ENCODE assay signal across 10 cellular contexts in the genomic region with DNA sequence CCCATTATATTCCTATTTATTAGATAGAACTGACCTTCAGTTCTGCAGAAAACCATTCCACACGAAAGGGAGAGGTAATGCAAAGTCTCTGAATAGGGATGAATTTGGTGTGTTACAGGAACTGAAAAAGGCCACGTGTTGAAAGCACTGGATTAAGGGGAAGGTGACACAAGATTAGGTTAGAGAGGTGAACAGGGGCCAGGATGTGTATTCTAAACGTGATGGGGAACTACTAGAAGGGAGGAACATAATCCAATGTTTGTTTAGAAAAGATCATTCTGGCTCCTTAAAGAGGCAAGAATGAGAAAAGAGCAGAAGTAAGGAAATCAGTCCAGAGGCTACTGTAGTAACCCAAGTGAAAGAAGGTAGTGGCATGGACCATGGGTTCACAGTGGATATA. TPM values are rescaled to one million over a fixed set of nuclear protein-coding genes. Genes with fewer than 3 reads are reported as not detected.
DNase-seq lines count a peak whose midpoint lies in the region; ATAC-seq, FAIRE-seq and TF ChIP-seq lines count a peak whose summit lies in the region.
"Had no signal": no experiment of that assay in that cellular context is flagged by ENCODE, and none has a peak within 500 bp of the region (broad histone marks: within the 10 kb centered on the region; RNA-seq: fewer than 3 reads in every experiment).

No MANE protein-coding gene starts in this region.

- DNase-seq in AG04450 (ENCODE audit: low read depth, low spot score) (no peak), GM12891 (ENCODE audit: insufficient read length, low spot score) (no peak), WERI-Rb-1 (no peak), keratinocyte (ENCODE audit: low read depth, low spot score) (no peak), NCI-H510A (lab: John Stamatoyannopoulos, UW) (no peak), thyroid gland (no peak), nucleus accumbens (lab: John Stamatoyannopoulos, UW) (no peak)
- DNase-seq: cortex of kidney, SHP77 treated with DMSO at 0.1 percent for 48 hours had no signal

- peaks cover 27% of the 10 kb centered on the region for H3K79me2 ChIP-seq in keratinocyte (ENCODE audit: control insufficient read depth, insufficient read depth, low read length)

- CTCF ChIA-PET in AG04450 (lab: Charles Lee), result no interaction called here

- H3K27ac ChIP-seq in AG04450 (ENCODE audit: low read depth, low read length) (no peak overlapping the region), WERI-Rb-1 (no peak overlapping the region), keratinocyte (ENCODE audit: control insufficient read depth, insufficient read depth, low read length) (no peak overlapping the region), thyroid gland (no peak overlapping the region)

- peak overlapping the region; percentile 92 for H3K4me2 ChIP-seq in keratinocyte (ENCODE audit: control insufficient read depth, extremely low read depth, insufficient read depth, low read depth, low read length)

- H3K9me3 ChIP-seq in AG04450 (ENCODE audit: control insufficient read depth, insufficient read depth, low read length), result no peaks in the 10 kb centered on the region; the same call in 1 of the 2 replicates
- H3K9me3 ChIP-seq in WERI-Rb-1 (ENCODE audit: severe bottlenecking), result no peaks in the 10 kb centered on the region
- no peaks in the 10 kb centered on the region for H3K9me3 ChIP-seq in keratinocyte (ENCODE audit: control insufficient read depth, low read depth, low read length)
- H3K9me3 ChIP-seq in thyroid gland, result no peaks in the 10 kb centered on the region

- H3K9ac ChIP-seq in keratinocyte (ENCODE audit: control insufficient read depth, extremely low read depth, insufficient read depth, low read length), result peak overlapping the region; percentile 84

- H3K4me3 ChIP-seq in AG04450 (ENCODE audit: low read depth, low read length) (peak overlapping the region; percentile 86), WERI-Rb-1 (ENCODE audit: low read depth, low read length) (peak overlapping the region; percentile 98; the same call in 1 of the 2 replicates), keratinocyte (ENCODE audit: control insufficient read depth in 2 of 3, extremely low read depth in 1 of 3, insufficient read depth in 2 of 3, low read depth in 1 of 3, low read length in 3 of 3) (peak overlapping the region in 2 of 3 experiments; percentile 79 to 93), thyroid gland (replicated peaks in 1 of 3) (no peak overlapping the region)

- H3K27me3 ChIP-seq in AG04450 (ENCODE audit: control insufficient read depth, insufficient read depth, low read length) (no peaks in the 10 kb centered on the region), WERI-Rb-1 (ENCODE audit: insufficient read depth, low read depth, severe bottlenecking) (no peaks in the 10 kb centered on the region), keratinocyte (ENCODE audit: control insufficient read depth, extremely low read depth, insufficient read depth, low read length) (no peaks in the 10 kb centered on the region), thyroid gland (no peaks in the 10 kb centered on the region)

- H3K36me3 ChIP-seq in WERI-Rb-1, result peaks cover 35% of the 10 kb centered on the region
- no peaks in the 10 kb centered on the region for H3K36me3 ChIP-seq in keratinocyte (ENCODE audit: control insufficient read depth in 2 of 2, extremely low read depth in 1 of 2, insufficient read depth in 2 of 2, low read length in 2 of 2)
- no peaks in the 10 kb centered on the region for H3K36me3 ChIP-seq in thyroid gland

- TF ChIP-seq CTCF in AG04450 (IDR thresholded peaks at IDR 0.05; ENCODE audit: low read depth, low read length) (no peak), WERI-Rb-1 (IDR thresholded peaks at IDR 0.05; ENCODE audit: low read depth, low read length) (no peak), keratinocyte (optimal IDR thresholded peaks at IDR 0.05 in 1 of 3, IDR thresholded peaks at IDR 0.05 in 1 of 3, conservative IDR thresholded peaks at IDR 0.05 in 1 of 3; ENCODE audit: extremely low read depth in 1 of 3, insufficient read depth in 2 of 3, low read length in 3 of 3) (no peak), thyroid gland (IDR thresholded peaks at IDR 0.05) (no peak)

- intact Hi-C loops in thyroid gland (cut with DNase I), result loop anchor here (10.0 kb wide), 1 partner anchor 79 kb away; no protein-coding TSS in a partner anchor

- dilution Hi-C loops in keratinocyte (cut with MboI; ENCODE audit: extremely low pct_ligation_motif_present, low sequenced_read_pairs), result no loop called here

- no peaks in the 10 kb centered on the region for H3K9me1 ChIP-seq in keratinocyte (ENCODE audit: control insufficient read depth, extremely low read depth, insufficient read depth, low read length)

- 25 to 28% methylated on average over 3 of the region's 3 CpGs for WGBS in thyroid gland, 2 donors

- no peak overlapping the region for H2AFZ ChIP-seq in keratinocyte (ENCODE audit: control insufficient read depth, low read length)

- no peaks in the 10 kb centered on the region for H4K20me1 ChIP-seq in keratinocyte (ENCODE audit: control insufficient read depth, extremely low read depth, insufficient read depth, low read length)

- peaks cover 13% of the 10 kb centered on the region for H3K4me1 ChIP-seq in keratinocyte (ENCODE audit: control insufficient read depth, extremely low read depth, insufficient read depth, low read length)
- peaks cover 11 to 15% of the 10 kb centered on the region in 2 donors for H3K4me1 ChIP-seq in thyroid gland

- TF ChIP-seq POLR2A in GM12891 (IDR thresholded peaks at IDR 0.05; ENCODE audit: low read depth, low read length) (no peak), thyroid gland (IDR thresholded peaks at IDR 0.05) (no peak)

- POLR2A ChIA-PET in AG04450 (lab: Yijun Ruan, JAX), result no interaction called here

- ATAC-seq in GM18907 (IDR thresholded peaks at IDR 0.05; ENCODE audit: unreplicated experiment), result no peak

- FAIRE-seq in GM12891 (lab: Jason Lieb, UNC), result no peak
- no peak for FAIRE-seq in keratinocyte (lab: Jason Lieb, UNC)

TF ChIP-seq in GM12891, 5 proteins besides CTCF, POLR2A, EP300 and RAD21:
- TF ChIP-seq POU2F2 (IDR thresholded peaks at IDR 0.05; ENCODE audit: low read depth, low read length) (no peak), SPI1 (IDR thresholded peaks at IDR 0.05; ENCODE audit: low read depth, low read length) (peak; percentile 43; the same call in 1 of the 2 replicates)

RNA-seq across cellular contexts. Expression of a gene that starts 6.3 kb away (rescaled TPM):
- polyA plus RNA-seq in AG04450 (2011; rRNA removed) (11.5 and 15.0 TPM in 2 replicates), keratinocyte (5.4 to 6.4 TPM (median 5.7 TPM) in 3 replicates)
- polyA minus RNA-seq in AG04450 (2011; rRNA and poly(A)+ RNA removed), result 30.4 and 33.3 TPM in 2 replicates
- 7.1 TPM for polyA plus RNA-seq in GM12891 (2012; ENCODE audit: low read depth, missing spikeins)
- 2.1 TPM for polyA plus RNA-seq in keratinocyte (2011; ENCODE audit: low read depth)
- polyA plus RNA-seq in keratinocyte (2011; cell fraction: cytosol; rRNA removed), result 2.0 and 3.8 TPM in 2 replicates
- 21.5 TPM in 2 replicates for polyA plus RNA-seq in keratinocyte (2011; cell fraction: nucleus; rRNA removed)
- 3.4 and 3.8 TPM in 2 replicates for polyA plus RNA-seq in keratinocyte (2012; ENCODE audit: low replicate concordance)
- 4.3 to 14.8 TPM (median 10.7 TPM) in 3 replicates for polyA minus RNA-seq in keratinocyte
- polyA minus RNA-seq in keratinocyte (2011; cell fraction: cytosol; rRNA and poly(A)+ RNA removed), result 4.0 TPM
- polyA minus RNA-seq in keratinocyte (2011; cell fraction: nucleus; rRNA and poly(A)+ RNA removed), result 8.9 and 19.5 TPM in 2 replicates
- 10 to 100 TPM; 21.5 to 44.2 (median 26.8) TPM for total RNA-seq in thyroid gland

RNA-seq across cellular contexts. Expression of a gene that starts 11.0 kb away (rescaled TPM):
- polyA plus RNA-seq in AG04450 (2011; rRNA removed) (2.7 and 3.2 TPM in 2 replicates), keratinocyte (0.99 to 1.5 TPM (median 1.0 TPM) in 3 replicates)
- 3.0 and 3.6 TPM in 2 replicates for polyA minus RNA-seq in AG04450 (2011; rRNA and poly(A)+ RNA removed)
- 5.0 TPM for polyA plus RNA-seq in GM12891 (2012; ENCODE audit: low read depth, missing spikeins)
- 3.9 TPM for polyA plus RNA-seq in keratinocyte (2011; ENCODE audit: low read depth)
- polyA plus RNA-seq in keratinocyte (2011; cell fraction: cytosol; rRNA removed), result 0.49 and 0.70 TPM in 2 replicates
- 1.00 and 1.8 TPM in 2 replicates for polyA plus RNA-seq in keratinocyte (2011; cell fraction: nucleus; rRNA removed)
- polyA plus RNA-seq in keratinocyte (2012; ENCODE audit: low replicate concordance), result 0.95 and 3.1 TPM in 2 replicates
- 0.49 to 0.83 TPM in 2 of 3 replicates, not detected in the other for polyA minus RNA-seq in keratinocyte
- not detected for polyA minus RNA-seq in keratinocyte (2011; cell fraction: cytosol; rRNA and poly(A)+ RNA removed)
- polyA minus RNA-seq in keratinocyte (2011; cell fraction: nucleus; rRNA and poly(A)+ RNA removed), result 0.32 and 0.62 TPM in 2 replicates
- total RNA-seq in thyroid gland, result 1 to 10 TPM; 5.8 to 7.9 (median 7.4) TPM

RNA-seq across cellular contexts. Expression of a gene that starts 55.0 kb away (rescaled TPM):
- polyA plus RNA-seq in AG04450 (2011; rRNA removed), result 0.14 and 0.15 TPM in 2 replicates
- 0.17 and 0.18 TPM in 2 replicates for polyA minus RNA-seq in AG04450 (2011; rRNA and poly(A)+ RNA removed)
- polyA plus RNA-seq in GM12891 (2012; ENCODE audit: low read depth, missing spikeins), result 1.7 TPM
- polyA plus RNA-seq in keratinocyte, result 1.1 to 3.6 TPM (median 2.1 TPM) in 3 replicates
- 12.0 TPM for polyA plus RNA-seq in keratinocyte (2011; ENCODE audit: low read depth)
- polyA plus RNA-seq in keratinocyte (2011; cell fraction: cytosol; rRNA removed), result 1.4 and 2.8 TPM in 2 replicates
- polyA plus RNA-seq in keratinocyte (2011; cell fraction: nucleus; rRNA removed), result 7.2 and 7.8 TPM in 2 replicates
- polyA plus RNA-seq in keratinocyte (2012; ENCODE audit: low replicate concordance), result 2.4 and 13.6 TPM in 2 replicates
- 0.13 to 4.6 TPM (median 1.8 TPM) in 3 replicates for polyA minus RNA-seq in keratinocyte
- 1.5 TPM for polyA minus RNA-seq in keratinocyte (2011; cell fraction: cytosol; rRNA and poly(A)+ RNA removed)
- polyA minus RNA-seq in keratinocyte (2011; cell fraction: nucleus; rRNA and poly(A)+ RNA removed), result 5.0 and 10.0 TPM in 2 replicates
- total RNA-seq in thyroid gland, result 1 to 10 TPM; 1.7 to 5.3 (median 4.0) TPM

Comparison
In these comparisons a context has a peak if more than half of its experiments do, and no peak if none do; other contexts are left out.
1. H3K4me3 ChIP-seq: peak in AG04450 (single experiment), WERI-Rb-1 (single experiment) and keratinocyte (2 of 3); none in thyroid gland (0 of 3).